ENCODE assay signal across 9 cellular contexts in the genomic region with DNA sequence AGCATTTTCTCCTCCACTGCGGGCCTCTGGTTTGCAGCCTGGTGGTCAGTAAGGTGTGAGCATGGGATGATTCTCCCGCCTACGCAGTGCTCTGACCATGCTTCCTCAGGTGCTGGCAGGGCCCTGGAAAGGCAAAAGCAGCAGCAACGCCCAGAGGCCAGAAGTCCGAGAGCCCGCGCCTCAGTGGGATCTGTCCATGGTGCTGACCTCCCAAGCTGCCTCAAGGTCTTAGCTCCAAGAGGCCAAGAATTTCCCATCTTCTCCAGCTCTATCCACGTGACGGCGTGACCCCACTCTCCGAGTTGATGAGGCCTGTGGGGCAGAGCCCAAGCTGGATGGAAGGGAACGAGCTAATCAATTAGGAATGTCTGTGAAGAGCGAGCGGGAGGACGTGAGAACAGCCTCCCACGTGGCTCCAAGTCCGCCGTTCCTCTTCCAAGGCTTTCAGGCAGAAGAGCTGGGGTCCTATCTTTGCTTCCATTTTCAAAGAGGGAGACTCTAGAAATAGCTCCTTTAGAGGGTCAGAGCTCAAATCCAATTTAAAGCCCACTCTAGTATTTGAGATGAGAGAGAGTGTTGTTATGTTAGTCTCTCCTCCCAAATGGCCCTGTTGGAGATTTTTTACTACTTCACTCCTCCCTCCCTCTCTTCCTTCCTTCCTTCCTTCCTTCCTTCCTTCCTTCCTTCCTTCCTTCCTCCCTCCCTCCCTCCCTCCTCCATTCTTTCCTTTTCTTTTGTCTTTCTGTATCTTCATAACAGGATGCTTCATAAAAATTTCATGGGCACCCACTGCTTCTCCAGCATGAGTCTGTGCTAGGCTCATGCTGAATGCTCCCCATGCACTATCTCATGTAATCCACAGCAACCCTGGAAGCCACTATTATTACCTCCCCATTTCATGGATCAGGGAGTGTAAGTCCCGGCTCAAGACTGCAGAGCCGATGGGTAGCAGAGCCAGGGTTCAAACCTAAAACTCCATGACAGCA.
DNase-seq lines count a peak whose midpoint lies in the region; ATAC-seq lines count a peak whose summit lies in the region.
"Had no signal": no experiment of that assay in that cellular context is flagged by ENCODE, and none has a peak within 500 bp of the region (broad histone marks: within the 10 kb centered on the region; RNA-seq: fewer than 3 reads in every experiment).

No MANE protein-coding gene starts in this region.

- no peak overlapping the region for H3K4me3 ChIP-seq in Jurkat, Clone E6-1 (ENCODE audit: low read length)

- no peak for ATAC-seq in HG03520 (IDR thresholded peaks at IDR 0.05; ENCODE audit: unreplicated experiment)
- no peak for ATAC-seq in HG02759 (IDR thresholded peaks at IDR 0.05; ENCODE audit: unreplicated experiment)
- ATAC-seq in HG03432 (IDR thresholded peaks at IDR 0.05; ENCODE audit: unreplicated experiment) = no peak

- in situ Hi-C loops in T47D (cut with HindIII; ENCODE audit: low pct_unique_long_range_greater_than_20kb, low sequenced_read_pairs) = no loop called here

- DNase-seq in Daoy (ENCODE audit: low read depth) (peak; percentile 84), T47D (ENCODE audit: low read depth in 1 of 2, low spot score in 1 of 2) (peak; percentile 93 to 94), midbrain (lab: John Stamatoyannopoulos, UW) (peak; percentile 14), T-helper 9 cell (no peak)
- peak; percentile 3 for DNase-seq in Jurkat, Clone E6-1 (ENCODE audit: low read depth, low spot score)
- DNase-seq: NCI-H2171 had no signal
